10 cellular contexts compared by ENCODE assay signal in genomic region chr13:33186851-33187250, GRCh38.
DNase-seq lines count a peak whose midpoint lies in the region; ATAC-seq, FAIRE-seq and TF ChIP-seq lines count a peak whose summit lies in the region.
"Had no signal": no experiment of that assay in that cellular context is flagged by ENCODE, and none has a peak within 500 bp of the region (broad histone marks: within the 10 kb centered on the region; RNA-seq: fewer than 3 reads in every experiment).

No MANE protein-coding gene starts in this region.

- dilution Hi-C loops in endothelial cell of umbilical vein (cut with MboI; ENCODE audit: extremely low pct_ligation_motif_present, low sequenced_read_pairs): no loop called here

- H3K4me2 ChIP-seq in endothelial cell of umbilical vein (ENCODE audit: insufficient read depth, low read length) (peak overlapping the region; percentile 84), osteoblast (ENCODE audit: insufficient read depth, low read length) (peak overlapping the region; percentile 80)

- intact Hi-C loops in endothelial cell of umbilical vein (cut with micrococcal nuclease): loop anchor here (1.0 to 10.0 kb wide), 9 partner anchors 8 to 602 kb away; partner anchors contain the start of gene PDS5B

- peaks cover 70% of the 10 kb centered on the region for H3K79me2 ChIP-seq in endothelial cell of umbilical vein (ENCODE audit: control insufficient read depth, insufficient read depth, low read length)
- H3K79me2 ChIP-seq in osteoblast (ENCODE audit: insufficient read depth, low read length): peaks cover 70% of the 10 kb centered on the region

- H3K4me3 ChIP-seq in endothelial cell of umbilical vein (replicated peaks in 1 of 3; ENCODE audit: insufficient read depth in 1 of 3, low read depth in 1 of 3, low read length in 3 of 3): no peak overlapping the region
- peak overlapping the region; percentile 55 for H3K4me3 ChIP-seq in osteoblast (ENCODE audit: insufficient read depth, low read length)
- H3K4me3 ChIP-seq: cardiac muscle cell had no signal

- FAIRE-seq in endothelial cell of umbilical vein (lab: Jason Lieb, UNC) (peak; percentile 73), GM12891 (lab: Jason Lieb, UNC) (no peak)

- TF ChIP-seq CTCF in endothelial cell of umbilical vein (IDR thresholded peaks at IDR 0.05; ENCODE audit: extremely low read depth in 1 of 2, insufficient read depth in 1 of 2, low read depth in 1 of 2, low read length in 2 of 2) (no peak), osteoblast (IDR thresholded peaks at IDR 0.05; ENCODE audit: extremely low read depth, low read depth, low read length) (no peak)

- ATAC-seq in GM18909 (IDR thresholded peaks at IDR 0.05; ENCODE audit: poor library complexity, unreplicated experiment) (peak; percentile 28), GM18517 (IDR thresholded peaks at IDR 0.05; ENCODE audit: unreplicated experiment) (no peak)

- no peaks in the 10 kb centered on the region for H3K9me3 ChIP-seq in endothelial cell of umbilical vein (replicated peaks; ENCODE audit: control insufficient read depth, insufficient read depth, low read length)
- no peaks in the 10 kb centered on the region for H3K9me3 ChIP-seq in osteoblast (ENCODE audit: low read depth, low read length)

- H3K9me1 ChIP-seq in endothelial cell of umbilical vein (replicated peaks; ENCODE audit: control insufficient read depth, extremely low read depth, insufficient read depth, low read length): no peaks in the 10 kb centered on the region

- no peaks in the 10 kb centered on the region for H3K27me3 ChIP-seq in endothelial cell of umbilical vein (ENCODE audit: control insufficient read depth in 2 of 2, insufficient read depth in 2 of 2, low read length in 2 of 2)
- H3K27me3 ChIP-seq in osteoblast (ENCODE audit: insufficient read depth, low read length): no peaks in the 10 kb centered on the region
- H3K27me3 ChIP-seq: cardiac muscle cell had no signal

- BruUV-seq in endothelial cell of umbilical vein (replicated peaks; lab: Mats Ljungman, UMichigan): no TSS peak

- H3K4me1 ChIP-seq in endothelial cell of umbilical vein (ENCODE audit: control insufficient read depth, extremely low read depth, insufficient read depth, low read length): peaks cover 44% of the 10 kb centered on the region
- H3K4me1 ChIP-seq in osteoblast (ENCODE audit: insufficient read depth, low read length): peaks cover 86% of the 10 kb centered on the region

- no peak overlapping the region for H2AFZ ChIP-seq in endothelial cell of umbilical vein (ENCODE audit: low read depth, low read length)
- H2AFZ ChIP-seq in osteoblast (ENCODE audit: low read length): no peak overlapping the region

- TF ChIP-seq POLR2A in endothelial cell of umbilical vein (IDR thresholded peaks at IDR 0.05; ENCODE audit: low read depth, low read length) (no peak), GM12891 (IDR thresholded peaks at IDR 0.05; ENCODE audit: low read depth, low read length) (no peak)

- POLR2A ChIA-PET in endothelial cell of umbilical vein (lab: Charles Lee): no interaction called here

- peak overlapping the region; percentile 80 for H3K9ac ChIP-seq in endothelial cell of umbilical vein (replicated peaks; ENCODE audit: extremely low read depth, insufficient read depth, low read length)

- H4K20me1 ChIP-seq in endothelial cell of umbilical vein (replicated peaks; ENCODE audit: control insufficient read depth, extremely low read depth, insufficient read depth, low read length): no peaks in the 10 kb centered on the region
- H4K20me1 ChIP-seq in osteoblast (ENCODE audit: insufficient read depth, low read length): no peaks in the 10 kb centered on the region

- peak; percentile 17 for DNase-seq in OCI-M1 (lab: John Stamatoyannopoulos, UW)
- peak; percentile 89 for DNase-seq in endothelial cell of umbilical vein (ENCODE audit: low read depth, low spot score)
- DNase-seq in osteoblast (ENCODE audit: insufficient read length, low spot score, missing footprints): peak; percentile 75
- no peak for DNase-seq in DMS153 treated with DMSO at 0.1 percent for 48 hours (lab: John Stamatoyannopoulos, UW; ENCODE audit: unreplicated experiment)
- no peak for DNase-seq in GM12891 (ENCODE audit: insufficient read length, low spot score)
- DNase-seq in activated effector memory CD4-positive, alpha-beta T cell treated with Interleukin-2 at 50 U/mL for 16 hours: no peak
- DNase-seq: stimulated activated naive B cell treated with anti-CD40 and anti-IgM and Interleukin-4, amounts not matched to agents 10 μg/mL and 1 μg/mL and 100 μg/mL, for 72 hours had no signal

- H3K36me3 ChIP-seq in endothelial cell of umbilical vein (ENCODE audit: control insufficient read depth in 2 of 2, extremely low read depth in 1 of 2, insufficient read depth in 2 of 2, low read length in 2 of 2) (no peaks in the 10 kb centered on the region), osteoblast (ENCODE audit: insufficient read depth, low read length) (no peaks in the 10 kb centered on the region)
- H3K36me3 ChIP-seq: cardiac muscle cell had no signal

- CTCF ChIA-PET in endothelial cell of umbilical vein (lab: Charles Lee): interaction anchor here (1.5 kb wide), 1 partner anchor 33 kb away, joined by 3 read pairs; no protein-coding TSS in a partner anchor

- H3K27ac ChIP-seq in endothelial cell of umbilical vein (ENCODE audit: insufficient read depth, low read depth, low read length) (peak overlapping the region; percentile 84), osteoblast (ENCODE audit: low read depth, low read length) (peak overlapping the region; percentile 100)
- H3K27ac ChIP-seq: cardiac muscle cell had no signal

TF ChIP-seq in endothelial cell of umbilical vein, 7 proteins besides CTCF, POLR2A, EP300 and RAD21:
- TF ChIP-seq JUN (IDR thresholded peaks at IDR 0.05; ENCODE audit: borderline replicate concordance, insufficient read depth, insufficient read length, low read depth) (peak; percentile 84), POLR2AphosphoS5 (IDR thresholded peaks at IDR 0.05; ENCODE audit: insufficient read depth, low read depth, low read length) (peak; percentile 88), EZH2 (IDR thresholded peaks at IDR 0.05; ENCODE audit: borderline replicate concordance, low read depth, low read length, severe bottlenecking) (no peak), GATA2 (IDR thresholded peaks at IDR 0.05; ENCODE audit: insufficient read depth, insufficient read length, low read depth, low read length) (peak; percentile 59), MYC (IDR thresholded peaks at IDR 0.05; ENCODE audit: low read depth, low read length) (no peak), FOS (IDR thresholded peaks at IDR 0.05; ENCODE audit: borderline replicate concordance, insufficient read depth, low read length) (peak; percentile 57)
- TF ChIP-seq, protein P1, sequence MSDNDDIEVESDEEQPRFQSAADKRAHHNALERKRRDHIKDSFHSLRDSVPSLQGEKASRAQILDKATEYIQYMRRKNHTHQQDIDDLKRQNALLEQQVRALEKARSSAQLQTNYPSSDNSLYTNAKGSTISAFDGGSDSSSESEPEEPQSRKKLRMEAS (IDR thresholded peaks at IDR 0.05; ENCODE audit: insufficient read depth, insufficient read length): no peak

TF ChIP-seq in GM12891, 5 proteins besides CTCF, POLR2A, EP300 and RAD21:
- no peak for TF ChIP-seq POU2F2 (IDR thresholded peaks at IDR 0.05; ENCODE audit: low read depth, low read length)
- no peak for TF ChIP-seq POLR2AphosphoS5 (IDR thresholded peaks at IDR 0.05; ENCODE audit: low read depth, low read length)
- TF ChIP-seq SPI1 (IDR thresholded peaks at IDR 0.05; ENCODE audit: low read depth, low read length): no peak
- no peak for TF ChIP-seq TAF1 (IDR thresholded peaks at IDR 0.05; ENCODE audit: low read depth, low read length)
- TF ChIP-seq PAX5 (IDR thresholded peaks at IDR 0.05; ENCODE audit: insufficient read depth, low read length, severe bottlenecking): no peak

Comparison
In these comparisons a context has a peak if more than half of its experiments do, and no peak if none do; other contexts are left out.
1. DNase-seq: peak in OCI-M1 (single experiment), endothelial cell of umbilical vein (single experiment) and osteoblast (single experiment); none in DMS153 treated with DMSO at 0.1 percent for 48 hours (single experiment), GM12891 (single experiment) and activated effector memory CD4-positive, alpha-beta T cell treated with Interleukin-2 at 50 U/mL for 16 hours (single experiment).